Comparison of ENCODE assay signal across 8 cellular contexts in the genomic region with DNA sequence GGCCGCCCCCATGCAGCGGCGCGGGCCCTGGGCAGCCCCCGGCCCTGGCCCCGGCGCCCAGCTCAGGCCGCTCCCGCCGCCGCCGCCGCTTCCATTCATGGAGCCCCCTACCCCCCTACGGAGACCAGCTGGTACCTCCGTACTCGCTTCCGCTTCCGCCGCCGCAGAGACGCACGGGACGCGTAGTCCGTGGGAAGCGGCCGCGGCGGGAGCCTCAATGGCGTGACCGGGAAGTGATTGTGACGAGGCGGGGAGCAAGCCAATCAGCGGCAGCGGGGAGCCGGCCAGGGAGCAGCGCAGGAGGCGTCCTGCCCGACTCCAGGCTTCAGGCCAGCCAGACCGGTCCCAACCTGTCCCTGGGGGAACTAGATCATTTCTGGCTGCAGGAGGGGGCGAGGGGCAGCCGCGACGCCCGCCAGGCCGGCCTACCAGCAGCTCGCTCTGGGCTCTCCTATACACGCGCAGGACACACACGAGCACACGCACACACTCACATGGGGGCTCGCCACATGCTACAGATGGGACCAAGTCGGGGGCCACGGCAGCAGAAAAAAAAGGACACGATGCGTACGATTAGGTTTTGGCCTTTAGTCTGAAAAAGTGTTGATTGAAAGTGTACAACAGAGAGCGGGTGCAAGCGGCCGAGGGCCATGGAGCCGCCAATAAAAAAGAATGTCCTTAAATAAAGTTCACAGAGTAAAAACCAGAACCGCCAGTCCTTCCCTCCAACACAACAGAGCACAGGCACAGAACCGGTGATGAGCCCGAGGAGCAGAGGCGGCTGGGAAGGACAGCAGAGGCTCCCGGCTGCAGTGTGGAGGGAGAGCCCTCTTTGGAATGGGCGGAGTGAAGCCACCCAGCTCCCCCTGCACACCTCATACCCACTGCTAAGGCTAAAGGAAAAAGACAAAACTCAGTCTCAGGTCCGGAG. TPM values are rescaled to one million over a fixed set of nuclear protein-coding genes. Genes with fewer than 3 reads are reported as not detected.
DNase-seq lines count a peak whose midpoint lies in the region; ATAC-seq, FAIRE-seq and TF ChIP-seq lines count a peak whose summit lies in the region.

A gene with protein sequence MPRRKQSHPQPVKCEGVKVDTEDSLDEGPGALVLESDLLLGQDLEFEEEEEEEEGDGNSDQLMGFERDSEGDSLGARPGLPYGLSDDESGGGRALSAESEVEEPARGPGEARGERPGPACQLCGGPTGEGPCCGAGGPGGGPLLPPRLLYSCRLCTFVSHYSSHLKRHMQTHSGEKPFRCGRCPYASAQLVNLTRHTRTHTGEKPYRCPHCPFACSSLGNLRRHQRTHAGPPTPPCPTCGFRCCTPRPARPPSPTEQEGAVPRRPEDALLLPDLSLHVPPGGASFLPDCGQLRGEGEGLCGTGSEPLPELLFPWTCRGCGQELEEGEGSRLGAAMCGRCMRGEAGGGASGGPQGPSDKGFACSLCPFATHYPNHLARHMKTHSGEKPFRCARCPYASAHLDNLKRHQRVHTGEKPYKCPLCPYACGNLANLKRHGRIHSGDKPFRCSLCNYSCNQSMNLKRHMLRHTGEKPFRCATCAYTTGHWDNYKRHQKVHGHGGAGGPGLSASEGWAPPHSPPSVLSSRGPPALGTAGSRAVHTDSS (minus strand): TSS at position 109 of the 931 bp plus-strand sequence. CDS start 208 bp downstream, outside the sequence.

- TF ChIP-seq POLR2A in GM19099 (IDR thresholded peaks at IDR 0.05; ENCODE audit: extremely low read depth, insufficient read length, low read depth) (peak; percentile 78), HepG2 (IDR thresholded peaks at IDR 0.05; ENCODE audit: insufficient read depth in 1 of 2, low read depth in 2 of 2, low read length in 2 of 2) (peak in 1 of 2 experiments; percentile 17; a peak in 1 of 4 replicates)

- peak; percentile 11; the same call in 1 of the 2 replicates for TF ChIP-seq RAD21 in HepG2 (CRISPR knock-in tag; IDR thresholded peaks at IDR 0.05)

- H3K4me2 ChIP-seq in HepG2 (ENCODE audit: low read depth, low read length): peak within 1 kb of the TSS; percentile 90

- peaks cover 3% of the 10 kb centered on the region; the same call in 1 of the 2 replicates for H4K20me1 ChIP-seq in HepG2 (ENCODE audit: insufficient read depth, low read length)

- BruUV-seq in HepG2 (replicated peaks; lab: Mats Ljungman, UMichigan): no TSS peak

- CTCF ChIA-PET in HepG2 (lab: Yijun Ruan, JAX; ENCODE audit: low intra/inter-chr PET ratio, low total read pairs): no interaction called here

- peak within 1 kb of the TSS; percentile 75 for H3K9ac ChIP-seq in HepG2 (ENCODE audit: insufficient read depth, low read depth, low read length)

- H3K36me3 ChIP-seq in HepG2 (replicated peaks in 1 of 2; ENCODE audit: control insufficient read depth in 1 of 2, insufficient read depth in 2 of 2, low read length in 2 of 2): peaks cover 46 to 71% of the 10 kb centered on the region in 2 experiments

- no peak within 1 kb of the TSS for H2AFZ ChIP-seq in HepG2 (ENCODE audit: low read length)

- peak; percentile 80 for ATAC-seq in HG03432 (IDR thresholded peaks at IDR 0.05; ENCODE audit: unreplicated experiment)
- peak; percentile 56 for ATAC-seq in HepG2

- WGBS in HepG2 (ENCODE audit: low lambda C conversion rate): 82% methylated on average over 68 of the region's 68 CpGs

- H3K79me2 ChIP-seq in HepG2 (ENCODE audit: insufficient read depth, low read length): peaks cover 3% of the 10 kb centered on the region

- 0 out of 4 replicates have a peak, but pooled peaks of 1 of the 2 experiments have one; percentile 5 for TF ChIP-seq EP300 in HepG2 (IDR thresholded peaks at IDR 0.05; ENCODE audit: low read depth in 2 of 2, low read length in 2 of 2)
- no peak for TF ChIP-seq EP300 in HepG2 (CRISPR knock-in tag; IDR thresholded peaks at IDR 0.05; ENCODE audit: borderline replicate concordance)

- H3K4me3 ChIP-seq in HepG2 (replicated peaks in 1 of 3; ENCODE audit: insufficient read depth in 1 of 3, low read depth in 2 of 3, low read length in 3 of 3): peak within 1 kb of the TSS; percentile 50 to 75 (median 63)

- H3K9me3 ChIP-seq in HepG2 (ENCODE audit: low read length): no peaks in the 10 kb centered on the region

- DNase-seq in AG20443 (ENCODE audit: low spot score): peak; percentile 97
- peak; percentile 85 for DNase-seq in NCI-H526 treated with DMSO at 0.1 percent for 48 hours (lab: John Stamatoyannopoulos, UW)
- DNase-seq in activated CD4-positive, alpha-beta T cell treated with anti-CD3 and anti-CD28 coated beads, Interleukin-2, amount 50 U/mL, for 1 hour: peak; percentile 84
- DNase-seq in dedifferentiated amniotic fluid mesenchymal stem cell (ENCODE audit: extremely low spot score): peak; percentile 94
- DNase-seq in HepG2 (ENCODE audit: low spot score): peak; percentile 63
- peak; percentile 84 to 86 for DNase-seq in stimulated activated CD4-positive, alpha-beta T cell treated with anti-CD3 and anti-CD28 coated beads, Interleukin-2, amount 100 ng/mL, for 48 hours

- no peaks in the 10 kb centered on the region for H3K27me3 ChIP-seq in HepG2 (ENCODE audit: control insufficient read depth in 1 of 2, insufficient read depth in 2 of 2, low read length in 2 of 2)

- in situ Hi-C loops in HepG2 (cut with HindIII; ENCODE audit: extremely low pct_ligation_motif_present, low pct_unique_long_range_greater_than_20kb): no loop called here

- H3K27ac ChIP-seq in HepG2 (ENCODE audit: extremely low read length, insufficient read depth, low read length): peak within 1 kb of the TSS; percentile 85

- FAIRE-seq in HepG2 (lab: Jason Lieb, UNC): no peak

- peak; percentile 10; the same call in 1 of the 2 replicates for TF ChIP-seq CTCF in HepG2 (CRISPR knock-in tag; IDR thresholded peaks at IDR 0.05)

- H3K4me1 ChIP-seq in HepG2 (ENCODE audit: insufficient read depth, low read length): peaks cover 26% of the 10 kb centered on the region

- POLR2A ChIA-PET in HepG2 (lab: Yijun Ruan, JAX): interaction anchor here (1.1 to 5.1 kb wide), 5 partner anchors 10 to 59 kb away, joined by 6 to 38 read pairs (median 22); a partner anchor contains a TSS

- intact Hi-C loops in HepG2 (cut with micrococcal nuclease; ENCODE audit: unreplicated experiment): no loop called here

TF ChIP-seq in HepG2, 621 proteins besides CTCF, POLR2A, EP300 and RAD21 (continues in another document):
- no peak for TF ChIP-seq EEA1 (CRISPR knock-in tag; IDR thresholded peaks at IDR 0.05; ENCODE audit: borderline replicate concordance)
- TF ChIP-seq MYNN (CRISPR knock-in tag; IDR thresholded peaks at IDR 0.05; ENCODE audit: low read depth): no peak
- TF ChIP-seq SSRP1 (CRISPR knock-in tag; IDR thresholded peaks at IDR 0.05): no peak
- TF ChIP-seq, protein P1, sequence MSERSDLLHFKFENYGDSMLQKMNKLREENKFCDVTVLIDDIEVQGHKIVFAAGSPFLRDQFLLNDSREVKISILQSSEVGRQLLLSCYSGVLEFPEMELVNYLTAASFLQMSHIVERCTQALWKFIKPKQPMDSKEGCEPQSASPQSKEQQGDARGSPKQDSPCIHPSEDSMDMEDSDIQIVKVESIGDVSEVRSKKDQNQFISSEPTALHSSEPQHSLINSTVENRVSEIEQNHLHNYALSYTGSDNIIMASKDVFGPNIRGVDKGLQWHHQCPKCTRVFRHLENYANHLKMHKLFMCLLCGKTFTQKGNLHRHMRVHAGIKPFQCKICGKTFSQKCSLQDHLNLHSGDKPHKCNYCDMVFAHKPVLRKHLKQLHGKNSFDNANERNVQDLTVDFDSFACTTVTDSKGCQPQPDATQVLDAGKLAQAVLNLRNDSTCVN (CRISPR knock-in tag; IDR thresholded peaks at IDR 0.05; ENCODE audit: borderline replicate concordance): no peak
- no peak for TF ChIP-seq CEBPB (IDR thresholded peaks at IDR 0.05; ENCODE audit: borderline replicate concordance, low read depth, low read length)
- no peak for TF ChIP-seq ZNF207 (IDR thresholded peaks at IDR 0.05; ENCODE audit: borderline replicate concordance)
- TF ChIP-seq, protein P2, sequence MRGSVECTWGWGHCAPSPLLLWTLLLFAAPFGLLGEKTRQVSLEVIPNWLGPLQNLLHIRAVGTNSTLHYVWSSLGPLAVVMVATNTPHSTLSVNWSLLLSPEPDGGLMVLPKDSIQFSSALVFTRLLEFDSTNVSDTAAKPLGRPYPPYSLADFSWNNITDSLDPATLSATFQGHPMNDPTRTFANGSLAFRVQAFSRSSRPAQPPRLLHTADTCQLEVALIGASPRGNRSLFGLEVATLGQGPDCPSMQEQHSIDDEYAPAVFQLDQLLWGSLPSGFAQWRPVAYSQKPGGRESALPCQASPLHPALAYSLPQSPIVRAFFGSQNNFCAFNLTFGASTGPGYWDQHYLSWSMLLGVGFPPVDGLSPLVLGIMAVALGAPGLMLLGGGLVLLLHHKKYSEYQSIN (CRISPR knock-in tag; IDR thresholded peaks at IDR 0.05; ENCODE audit: borderline replicate concordance): no peak
- TF ChIP-seq ZNF367 (CRISPR knock-in tag; IDR thresholded peaks at IDR 0.05; ENCODE audit: borderline replicate concordance): no peak
- TF ChIP-seq TBP (CRISPR knock-in tag; IDR thresholded peaks at IDR 0.05): no peak
- TF ChIP-seq FOXP1 (IDR thresholded peaks at IDR 0.05): no peak
- TF ChIP-seq FOXP1 (CRISPR knock-in tag; IDR thresholded peaks at IDR 0.05): no peak
- no peak for TF ChIP-seq NFIC (IDR thresholded peaks at IDR 0.05; ENCODE audit: low read length)

RNA-seq across cellular contexts. Expression of the gene that starts here (rescaled TPM):
- 2.4 and 4.9 TPM in 2 replicates for total RNA-seq in HepG2 (2016; rRNA removed; fragmentation: Illumina TruSeq; extraction: Trizol)
- 2.0 and 2.5 TPM in 2 replicates for total RNA-seq in HepG2 (2016; cell fraction: cytosol; rRNA removed; fragmentation: Illumina TruSeq; extraction: Trizol; ENCODE audit: low read depth)
- total RNA-seq in HepG2 (2016; cell fraction: insoluble cytoplasmic fraction; rRNA removed; fragmentation: Illumina TruSeq; extraction: Trizol): 2.5 and 5.0 TPM in 2 replicates
- 4.0 and 4.3 TPM in 2 replicates for total RNA-seq in HepG2 (2016; cell fraction: membrane; rRNA removed; fragmentation: Illumina TruSeq; extraction: Trizol)
- 5.5 and 6.1 TPM in 2 replicates for total RNA-seq in HepG2 (2016; cell fraction: nucleus; rRNA removed; fragmentation: Illumina TruSeq; extraction: Trizol)
- polyA plus RNA-seq in HepG2 (2011; rRNA removed): 6.3 and 10.9 TPM in 2 replicates
- 5.5 and 8.5 TPM in 2 replicates for polyA plus RNA-seq in HepG2 (2011; cell fraction: cytosol; rRNA removed)
- 44.0 and 47.8 TPM in 2 replicates for polyA plus RNA-seq in HepG2 (2011; cell fraction: nucleus; rRNA removed)
- polyA plus RNA-seq in HepG2 (2012): 3.9 and 6.3 TPM in 2 replicates
- polyA plus RNA-seq in HepG2 (2016; cell fraction: cytosol; fragmentation: Illumina TruSeq; extraction: Trizol; ENCODE audit: low read depth): 2.7 and 2.9 TPM in 2 replicates
- polyA plus RNA-seq in HepG2 (2016; cell fraction: insoluble cytoplasmic fraction; fragmentation: Illumina TruSeq; extraction: Trizol; ENCODE audit: low read depth): 3.5 and 4.5 TPM in 2 replicates
- polyA plus RNA-seq in HepG2 (2016; cell fraction: membrane; fragmentation: Illumina TruSeq; extraction: Trizol; ENCODE audit: low read depth): 4.8 TPM in 2 replicates
- 20.6 TPM in 2 replicates for polyA plus RNA-seq in HepG2 (2016; cell fraction: nucleus; fragmentation: Illumina TruSeq; extraction: Trizol; ENCODE audit: insufficient read depth, low read depth)
- polyA minus RNA-seq in HepG2 (2011; rRNA and poly(A)+ RNA removed; ENCODE audit: low replicate concordance): 4.6 and 10.2 TPM in 2 replicates
- polyA minus RNA-seq in HepG2 (2011; cell fraction: cytosol; rRNA and poly(A)+ RNA removed): 1.6 and 3.3 TPM in 2 replicates
- polyA minus RNA-seq in HepG2 (2011; cell fraction: nucleus; rRNA and poly(A)+ RNA removed): 4.9 and 5.1 TPM in 2 replicates

Comparison
In these comparisons a context has a peak if more than half of its experiments do, and no peak if none do; other contexts are left out.
1. Peak in every context shown above with its lines: DNase-seq, ATAC-seq, H3K4me3 ChIP-seq and H3K27ac ChIP-seq.